In the genomic region with DNA sequence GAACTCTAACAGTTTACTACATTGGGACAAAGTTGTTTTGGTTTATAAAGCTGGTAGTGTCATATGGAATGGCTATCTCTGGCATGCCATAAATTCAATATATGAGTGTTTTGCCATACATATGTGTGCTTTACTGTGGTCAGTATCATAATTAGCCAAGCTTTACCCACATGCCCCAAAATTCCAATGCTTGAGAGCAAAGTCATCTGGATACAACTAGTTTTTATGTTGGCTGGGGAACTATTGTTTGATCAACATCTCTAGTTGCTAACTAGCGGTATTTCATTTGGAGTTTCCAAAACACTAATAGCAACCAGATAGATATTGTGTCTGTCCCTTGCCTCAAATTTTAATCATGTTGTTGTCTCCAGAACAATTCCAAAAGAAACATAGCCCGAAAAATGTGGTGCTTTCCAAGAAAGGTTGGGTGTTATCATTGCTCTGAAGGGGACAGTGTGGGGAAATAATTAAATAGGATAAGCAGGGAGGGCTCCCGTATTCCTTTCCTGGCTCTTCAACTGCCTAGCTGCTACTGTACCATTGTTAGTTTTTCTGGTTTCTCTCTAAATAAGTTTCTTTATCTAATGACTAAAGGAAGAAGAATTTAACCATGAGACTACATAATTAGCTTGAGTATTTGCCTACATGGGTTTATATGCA, we compare ENCODE assay signal across 17 cellular contexts.
DNase-seq lines count a peak whose midpoint lies in the region; TF ChIP-seq lines count a peak whose summit lies in the region.
"Had no signal": no experiment of that assay in that cellular context is flagged by ENCODE, and none has a peak within 500 bp of the region (broad histone marks: within the 10 kb centered on the region; RNA-seq: fewer than 3 reads in every experiment).

No MANE protein-coding gene starts in this region.

- no peaks in the 10 kb centered on the region for H3K36me3 Mint-ChIP-seq in activated CD4-positive, alpha-beta T cell treated with anti-CD3 and anti-CD28 coated beads, Interleukin-2, amount 10 ng/mL, durations not matched to agents 24 days and 14 days (ENCODE audit: low read depth)
- H3K36me3 Mint-ChIP-seq: activated CD4-positive, alpha-beta memory T cell treated with anti-CD3 and anti-CD28 coated beads for 36 hours; CD4-positive, CD25-positive, alpha-beta regulatory T cell had no signal

- 5 to 6% methylated on average over 3 of the region's 3 CpGs for WGBS in GM23248 (ENCODE audit: low coverage in 1 of 2, low lambda C conversion rate in 2 of 2, missing lambda C conversion rate in 2 of 2), 2 experiments
- WGBS in smooth muscle cell (ENCODE audit: low lambda C conversion rate), result 43% methylated on average over 3 of the region's 3 CpGs

- no peaks in the 10 kb centered on the region for H3K9me3 ChIP-seq in GM23248 (ENCODE audit: low read depth)
- H3K9me3 ChIP-seq in ascending aorta, result no peaks in the 10 kb centered on the region
- no peaks in the 10 kb centered on the region for H3K9me3 ChIP-seq in smooth muscle cell (replicated peaks; ENCODE audit: low read depth)
- H3K9me3 ChIP-seq: gastrocnemius medialis, prostate gland had no signal

- peaks cover 46% of the 10 kb centered on the region for H3F3A ChIP-seq in GM23248 (ENCODE audit: insufficient read depth)
- peaks cover 24% of the 10 kb centered on the region for H3F3A ChIP-seq in smooth muscle cell (ENCODE audit: low read depth)

- H3K4me3 ChIP-seq in GM23248 (no peak overlapping the region), ascending aorta (no peak overlapping the region), smooth muscle cell (no peak overlapping the region)
- H3K4me3 ChIP-seq: gastrocnemius medialis, MG63, prostate gland had no signal

- no peaks in the 10 kb centered on the region for H3K4me1 Mint-ChIP-seq in activated CD4-positive, alpha-beta T cell treated with anti-CD3 and anti-CD28 coated beads, Interleukin-2, amount 10 ng/mL, durations not matched to agents 24 days and 14 days

- no peak overlapping the region for H3K27ac Mint-ChIP-seq in activated CD4-positive, alpha-beta T cell treated with anti-CD3 and anti-CD28 coated beads, Interleukin-2, amount 10 ng/mL, durations not matched to agents 24 days and 14 days
- H3K27ac Mint-ChIP-seq: activated CD4-positive, alpha-beta memory T cell treated with anti-CD3 and anti-CD28 coated beads for 36 hours; activated T-helper 1 cell treated with anti-CD3 and anti-CD28 coated beads, Interleukin-12 subunit alpha, Interleukin-12 subunit beta, Interleukin-2, Interleukin-4 antibody, amounts not matched to agents 30 ng/mL and 10 ng/mL and 1 ng/mL, durations not matched to agents 14 hours and 24 hours and 36 hours had no signal

- H3K27me3 Mint-ChIP-seq in activated CD4-positive, alpha-beta T cell treated with anti-CD3 and anti-CD28 coated beads, Interleukin-2, amount 10 ng/mL, durations not matched to agents 24 days and 14 days, result no peaks in the 10 kb centered on the region

- H3K79me2 ChIP-seq in GM23248 (ENCODE audit: insufficient read depth) (no peaks in the 10 kb centered on the region), smooth muscle cell (ENCODE audit: low read depth) (no peaks in the 10 kb centered on the region)

- no peaks in the 10 kb centered on the region for H3K9me2 ChIP-seq in GM23248 (ENCODE audit: insufficient read depth)

- TF ChIP-seq CTCF in ascending aorta (IDR thresholded peaks at IDR 0.05) (no peak), smooth muscle cell (IDR thresholded peaks at IDR 0.05; ENCODE audit: borderline replicate concordance, insufficient read depth, poor library complexity, severe bottlenecking) (no peak)

- H3K27ac ChIP-seq in GM23248 (peak overlapping the region; percentile 93), ascending aorta (peak overlapping the region; percentile 20 to 35), smooth muscle cell (ENCODE audit: low read depth) (peak overlapping the region; percentile 95)

- no peak overlapping the region for H3K4me3 Mint-ChIP-seq in activated CD4-positive, alpha-beta T cell treated with anti-CD3 and anti-CD28 coated beads, Interleukin-2, amount 10 ng/mL, durations not matched to agents 24 days and 14 days
- H3K4me3 Mint-ChIP-seq: activated CD4-positive, alpha-beta memory T cell treated with anti-CD3 and anti-CD28 coated beads for 36 hours; activated T-helper 1 cell treated with anti-CD3 and anti-CD28 coated beads, Interleukin-12 subunit alpha, Interleukin-12 subunit beta, Interleukin-2, Interleukin-4 antibody, amounts not matched to agents 30 ng/mL and 10 ng/mL and 1 ng/mL, durations not matched to agents 14 hours and 24 hours and 36 hours; CD4-positive, CD25-positive, alpha-beta regulatory T cell had no signal

- H3K27me3 ChIP-seq in GM23248 (replicated peaks; ENCODE audit: insufficient read depth), result no peaks in the 10 kb centered on the region
- H3K27me3 ChIP-seq in ascending aorta, result no peaks in the 10 kb centered on the region
- H3K27me3 ChIP-seq in smooth muscle cell (ENCODE audit: low read depth), result no peaks in the 10 kb centered on the region
- H3K27me3 ChIP-seq: gastrocnemius medialis, MG63 had no signal

- DNase-seq in GM23248 (peak; percentile 65), ascending aorta (ENCODE audit: low spot score in 2 of 2) (no peak), glomerular visceral epithelial cell (ENCODE audit: extremely low spot score) (peak; percentile 51), smooth muscle cell (lab: John Stamatoyannopoulos, UW; ENCODE audit: unreplicated experiment) (no peak), RKO (ENCODE audit: low spot score) (no peak), NCI-H1417 (lab: John Stamatoyannopoulos, UW) (no peak)
- DNase-seq in activated CD4-positive, alpha-beta T cell treated with anti-CD3 and anti-CD28 coated beads, Interleukin-2, amount 10 ng/mL, durations not matched to agents 24 days and 14 days, result no peak
- DNase-seq: activated CD4-positive, alpha-beta memory T cell treated with anti-CD3 and anti-CD28 coated beads for 36 hours; amygdala; CD4-positive, CD25-positive, alpha-beta regulatory T cell; gastrocnemius medialis; MG63; NCI-H2081; Right ventricle myocardium superior; stimulated activated CD4-positive, alpha-beta T cell treated with anti-CD3 and anti-CD28 coated beads, Interleukin-1b, Interleukin-23, amount 100 ng/mL, for 48 hours had no signal

- intact Hi-C loops in ascending aorta (cut with DNase I), result loop anchor here (2.0 kb wide), 1 partner anchor 20 kb away; no protein-coding TSS in a partner anchor
- intact Hi-C loops in activated CD4-positive, alpha-beta T cell treated with anti-CD3 and anti-CD28 coated beads, Interleukin-2, amount 10 ng/mL, durations not matched to agents 24 days and 14 days (cut with micrococcal nuclease), result no loop called here

- H4K20me1 ChIP-seq in GM23248 (ENCODE audit: insufficient read depth), result no peaks in the 10 kb centered on the region
- no peaks in the 10 kb centered on the region for H4K20me1 ChIP-seq in smooth muscle cell (ENCODE audit: low read depth)

- no peak overlapping the region for H2AFZ ChIP-seq in GM23248
- H2AFZ ChIP-seq in smooth muscle cell (ENCODE audit: low read depth), result no peak overlapping the region

- H3K4me2 ChIP-seq in GM23248 (ENCODE audit: unreplicated experiment), result peak overlapping the region; percentile 56
- H3K4me2 ChIP-seq in smooth muscle cell, result peak overlapping the region; percentile 52

- in situ Hi-C loops in GM23248 (cut with MboI), result no loop called here

- H3K9ac ChIP-seq in GM23248, result peak overlapping the region; percentile 69
- H3K9ac ChIP-seq in smooth muscle cell (ENCODE audit: low read depth), result peak overlapping the region; percentile 76

- no peaks in the 10 kb centered on the region for H3K9me3 Mint-ChIP-seq in activated CD4-positive, alpha-beta T cell treated with anti-CD3 and anti-CD28 coated beads, Interleukin-2, amount 10 ng/mL, durations not matched to agents 24 days and 14 days
- H3K9me3 Mint-ChIP-seq: activated CD4-positive, alpha-beta memory T cell treated with anti-CD3 and anti-CD28 coated beads for 36 hours; activated T-helper 1 cell treated with anti-CD3 and anti-CD28 coated beads, Interleukin-12 subunit alpha, Interleukin-12 subunit beta, Interleukin-2, Interleukin-4 antibody, amounts not matched to agents 30 ng/mL and 10 ng/mL and 1 ng/mL, durations not matched to agents 14 hours and 24 hours and 36 hours had no signal

- H3K36me3 ChIP-seq in GM23248 (ENCODE audit: low read depth) (no peaks in the 10 kb centered on the region), ascending aorta (no peaks in the 10 kb centered on the region), smooth muscle cell (ENCODE audit: low read depth) (no peaks in the 10 kb centered on the region)
- H3K36me3 ChIP-seq: gastrocnemius medialis, MG63, prostate gland had no signal

- H3K4me1 ChIP-seq in GM23248 (ENCODE audit: insufficient read depth) (peaks cover 60% of the 10 kb centered on the region), ascending aorta (peaks cover 3 to 29% of the 10 kb centered on the region in 2 donors), smooth muscle cell (ENCODE audit: low read depth) (peaks cover 28% of the 10 kb centered on the region)

Comparison
In these comparisons a context has a peak if more than half of its experiments do, and no peak if none do; other contexts are left out.
1. DNase-seq: peak in GM23248 (single experiment) and glomerular visceral epithelial cell (single experiment); none in ascending aorta (0 of 2), smooth muscle cell (single experiment), RKO (single experiment), activated CD4-positive, alpha-beta T cell treated with anti-CD3 and anti-CD28 coated beads, Interleukin-2, amount 10 ng/mL, durations not matched to agents 24 days and 14 days (single experiment) and NCI-H1417 (0 of 3).
2. H3K27ac ChIP-seq: peak in every context shown above with its lines; median percentile 95 in smooth muscle cell; 93 in GM23248; 28 in ascending aorta.